Comparison of ENCODE assay signal across 16 cellular contexts in genomic region chr12:16358896-16359295, GRCh38. TPM values are rescaled to one million over a fixed set of nuclear protein-coding genes. Genes with fewer than 3 reads are reported as not detected.
"Had no signal": no experiment of that assay in that cellular context is flagged by ENCODE, and none has a peak within 500 bp of the region (broad histone marks: within the 10 kb centered on the region; RNA-seq: fewer than 3 reads in every experiment).

No MANE protein-coding gene starts in this region.

- H3K36me3 Mint-ChIP-seq: activated CD4-positive, alpha-beta memory T cell treated with anti-CD3 and anti-CD28 coated beads for 36 hours; activated naive CD4-positive, alpha-beta T cell treated with anti-CD3 and anti-CD28 coated beads, Interleukin-2, amount 50 U/mL, for 72 hours; naive B cell; stimulated activated naive B cell treated with anti-CD40 and anti-IgM and Interleukin-4, amounts not matched to agents 10 μg/mL and 1 μg/mL and 100 μg/mL, for 72 hours had no signal

- H3K27me3 ChIP-seq: esophagus squamous epithelium, spleen had no signal

- H3K4me1 ChIP-seq: esophagus squamous epithelium, lower lobe of right lung had no signal

- H3K9me3 Mint-ChIP-seq: activated T-cell treated with anti-CD3 and anti-CD28 coated beads, Interleukin-2, amount 50 U/mL, for 4 hours had no signal

- H3K9me3 ChIP-seq: esophagus squamous epithelium, lower lobe of right lung, spleen had no signal

- H3K4me1 Mint-ChIP-seq: naive B cell; stimulated activated naive B cell treated with anti-CD40 and anti-IgM and Interleukin-4, amounts not matched to agents 10 μg/mL and 1 μg/mL and 100 μg/mL, for 72 hours had no signal

- H3K27ac Mint-ChIP-seq: activated CD4-positive, alpha-beta memory T cell treated with anti-CD3 and anti-CD28 coated beads for 36 hours; activated naive CD4-positive, alpha-beta T cell treated with anti-CD3 and anti-CD28 coated beads, Interleukin-2, amount 50 U/mL, for 72 hours; naive B cell; progenitor cell of endocrine pancreas; stimulated activated naive B cell treated with anti-CD40 and anti-IgM and Interleukin-4, amounts not matched to agents 10 μg/mL and 1 μg/mL and 100 μg/mL, for 72 hours had no signal

- DNase-seq: activated CD4-positive, alpha-beta memory T cell treated with anti-CD3 and anti-CD28 coated beads for 36 hours; activated effector memory CD4-positive, alpha-beta T cell treated with anti-CD3 and anti-CD28 coated beads, Interleukin-2, amount 50 U/mL, for 16 hours; activated T-cell treated with anti-CD3 and anti-CD28 coated beads, Interleukin-2, amount 50 U/mL, for 4 hours; amygdala; esophagus squamous epithelium; glutamatergic neuron; lower lobe of right lung; naive B cell; right cardiac atrium; spleen; stimulated activated CD4-positive, alpha-beta T cell treated with anti-CD3 and anti-CD28 coated beads, Interleukin-1b, Interleukin-23, amount 100 ng/mL, for 48 hours; stimulated activated naive B cell treated with anti-CD40 and anti-IgM and Interleukin-4, amounts not matched to agents 10 μg/mL and 1 μg/mL and 100 μg/mL, for 72 hours; T-helper 9 cell; trophoblast cell had no signal

- H3K4me3 ChIP-seq: esophagus squamous epithelium, lower lobe of right lung, spleen had no signal

- H3K36me3 ChIP-seq: spleen had no signal

- H3K27ac ChIP-seq: esophagus squamous epithelium, lower lobe of right lung, spleen had no signal

- ATAC-seq: activated naive CD4-positive, alpha-beta T cell treated with anti-CD3 and anti-CD28 coated beads, Interleukin-2, amount 50 U/mL, for 72 hours; activated T-cell treated with anti-CD3 and anti-CD28 coated beads, Interleukin-2, amount 50 U/mL, for 4 hours; lower lobe of right lung; right cardiac atrium; stimulated activated naive B cell treated with anti-CD40 and anti-IgM and Interleukin-4, amounts not matched to agents 10 μg/mL and 1 μg/mL and 100 μg/mL, for 72 hours had no signal

- H3K4me3 Mint-ChIP-seq: activated CD4-positive, alpha-beta memory T cell treated with anti-CD3 and anti-CD28 coated beads for 36 hours; activated T-cell treated with anti-CD3 and anti-CD28 coated beads, Interleukin-2, amount 50 U/mL, for 4 hours; naive B cell; stimulated activated naive B cell treated with anti-CD40 and anti-IgM and Interleukin-4, amounts not matched to agents 10 μg/mL and 1 μg/mL and 100 μg/mL, for 72 hours had no signal

- H3K27me3 Mint-ChIP-seq: activated CD4-positive, alpha-beta memory T cell treated with anti-CD3 and anti-CD28 coated beads for 36 hours; naive B cell; progenitor cell of endocrine pancreas; stimulated activated naive B cell treated with anti-CD40 and anti-IgM and Interleukin-4, amounts not matched to agents 10 μg/mL and 1 μg/mL and 100 μg/mL, for 72 hours had no signal

RNA-seq across cellular contexts. Expression of gene MGST1, which starts 11.5 kb away (rescaled TPM):
- total RNA-seq: activated CD4-positive, alpha-beta memory T cell treated with anti-CD3 and anti-CD28 coated beads for 36 hours; activated naive CD4-positive, alpha-beta T cell treated with anti-CD3 and anti-CD28 coated beads, Interleukin-2, amount 50 U/mL, for 72 hours had no signal
